In genomic region chr5:39274388-39275085, GRCh38 we compare ENCODE assay signal across 1 cellular context.
TF ChIP-seq lines count a peak whose summit lies in the region.

No MANE protein-coding gene starts in this region.

TF ChIP-seq in GM12878, 131 proteins besides CTCF, POLR2A, EP300 and RAD21:
- TF ChIP-seq CUX1 (IDR thresholded peaks at IDR 0.05; ENCODE audit: insufficient replicate concordance, low read depth, low read length) (no peak), ETV6 (conservative IDR thresholded peaks at IDR 0.05 in 1 of 2, IDR thresholded peaks at IDR 0.05 in 1 of 2; ENCODE audit: borderline replicate concordance in 1 of 2, low read depth in 1 of 2) (peak in 1 of 2 experiments; percentile 38; a peak in 1 of 4 replicates), SIX5 (IDR thresholded peaks at IDR 0.05; ENCODE audit: low read depth, low read length, severe bottlenecking) (no peak), MXI1 (IDR thresholded peaks at IDR 0.05; ENCODE audit: low read depth, low read length) (peak; percentile 73; the same call in 1 of the 2 replicates), POLR2AphosphoS2 (IDR thresholded peaks at IDR 0.05; ENCODE audit: low read depth, low read length) (no peak), YY1 (IDR thresholded peaks at IDR 0.05; ENCODE audit: low read depth, low read length) (no peak), SREBF1 (IDR thresholded peaks at IDR 0.05; ENCODE audit: low read length) (no peak), IKZF1 (conservative IDR thresholded peaks at IDR 0.05) (peak; percentile 34; the same call in 1 of the 2 replicates), SMAD1 (IDR thresholded peaks at IDR 0.05; ENCODE audit: low read depth, partially characterized antibody) (no peak), HDGF (IDR thresholded peaks at IDR 0.05) (no peak), GABPA (IDR thresholded peaks at IDR 0.05; ENCODE audit: low read depth) (peak; percentile 35; the same call in 1 of the 2 replicates), TCF12 (IDR thresholded peaks at IDR 0.05; ENCODE audit: low read depth, low read length) (no peak), CBX3 (IDR thresholded peaks at IDR 0.05; ENCODE audit: borderline replicate concordance, low read depth) (no peak), RBBP5 (conservative IDR thresholded peaks at IDR 0.05) (0 out of 2 replicates have a peak, but pooled peaks have one; percentile 35), BMI1 (IDR thresholded peaks at IDR 0.05; ENCODE audit: borderline replicate concordance) (no peak), SPI1 (IDR thresholded peaks at IDR 0.05; ENCODE audit: borderline replicate concordance, insufficient read depth, low read depth, low read length) (peak; percentile 86), IKZF2 (IDR thresholded peaks at IDR 0.05) (peak; percentile 44 to 56), SRF (IDR thresholded peaks at IDR 0.05; ENCODE audit: low read depth in 2 of 2, low read length in 2 of 2) (no peak), KAT2A (conservative IDR thresholded peaks at IDR 0.05; ENCODE audit: control insufficient read depth, low read depth, low read length) (no peak), EGR1 (IDR thresholded peaks at IDR 0.05; ENCODE audit: borderline replicate concordance in 1 of 2, low read depth in 2 of 2, low read length in 2 of 2) (no peak), NRF1 (conservative IDR thresholded peaks at IDR 0.05; ENCODE audit: low read depth, low read length) (no peak), TARDBP (IDR thresholded peaks at IDR 0.05; ENCODE audit: borderline replicate concordance) (no peak), USF2 (IDR thresholded peaks at IDR 0.05; ENCODE audit: borderline replicate concordance, low read depth, low read length) (no peak), ZNF24 (IDR thresholded peaks at IDR 0.05) (no peak), RAD51 (IDR thresholded peaks at IDR 0.05) (no peak), ZSCAN29 (IDR thresholded peaks at IDR 0.05) (no peak), RUNX3 (IDR thresholded peaks at IDR 0.05; ENCODE audit: low read length) (no peak), SMAD5 (IDR thresholded peaks at IDR 0.05; ENCODE audit: low read depth) (no peak), CHD2 (IDR thresholded peaks at IDR 0.05; ENCODE audit: borderline replicate concordance, low read depth, low read length) (no peak), NFIC (IDR thresholded peaks at IDR 0.05; ENCODE audit: low read depth, low read length) (0 out of 2 replicates have a peak, but pooled peaks have one; percentile 20), CEBPZ (IDR thresholded peaks at IDR 0.05; ENCODE audit: low read depth, low read length) (no peak), SMC3 (IDR thresholded peaks at IDR 0.05; ENCODE audit: borderline replicate concordance, low read length) (no peak), FOXM1 (IDR thresholded peaks at IDR 0.05; ENCODE audit: low read depth, low read length) (no peak), NFYA (IDR thresholded peaks at IDR 0.05; ENCODE audit: borderline replicate concordance, low read depth, low read length) (no peak), KLF5 (IDR thresholded peaks at IDR 0.05; ENCODE audit: partially characterized antibody) (no peak), ASH2L (IDR thresholded peaks at IDR 0.05; ENCODE audit: borderline replicate concordance, low read depth) (no peak; the same call in 1 of the 2 replicates), ZNF207 (IDR thresholded peaks at IDR 0.05; ENCODE audit: borderline replicate concordance) (no peak)
- TF ChIP-seq, protein P1, sequence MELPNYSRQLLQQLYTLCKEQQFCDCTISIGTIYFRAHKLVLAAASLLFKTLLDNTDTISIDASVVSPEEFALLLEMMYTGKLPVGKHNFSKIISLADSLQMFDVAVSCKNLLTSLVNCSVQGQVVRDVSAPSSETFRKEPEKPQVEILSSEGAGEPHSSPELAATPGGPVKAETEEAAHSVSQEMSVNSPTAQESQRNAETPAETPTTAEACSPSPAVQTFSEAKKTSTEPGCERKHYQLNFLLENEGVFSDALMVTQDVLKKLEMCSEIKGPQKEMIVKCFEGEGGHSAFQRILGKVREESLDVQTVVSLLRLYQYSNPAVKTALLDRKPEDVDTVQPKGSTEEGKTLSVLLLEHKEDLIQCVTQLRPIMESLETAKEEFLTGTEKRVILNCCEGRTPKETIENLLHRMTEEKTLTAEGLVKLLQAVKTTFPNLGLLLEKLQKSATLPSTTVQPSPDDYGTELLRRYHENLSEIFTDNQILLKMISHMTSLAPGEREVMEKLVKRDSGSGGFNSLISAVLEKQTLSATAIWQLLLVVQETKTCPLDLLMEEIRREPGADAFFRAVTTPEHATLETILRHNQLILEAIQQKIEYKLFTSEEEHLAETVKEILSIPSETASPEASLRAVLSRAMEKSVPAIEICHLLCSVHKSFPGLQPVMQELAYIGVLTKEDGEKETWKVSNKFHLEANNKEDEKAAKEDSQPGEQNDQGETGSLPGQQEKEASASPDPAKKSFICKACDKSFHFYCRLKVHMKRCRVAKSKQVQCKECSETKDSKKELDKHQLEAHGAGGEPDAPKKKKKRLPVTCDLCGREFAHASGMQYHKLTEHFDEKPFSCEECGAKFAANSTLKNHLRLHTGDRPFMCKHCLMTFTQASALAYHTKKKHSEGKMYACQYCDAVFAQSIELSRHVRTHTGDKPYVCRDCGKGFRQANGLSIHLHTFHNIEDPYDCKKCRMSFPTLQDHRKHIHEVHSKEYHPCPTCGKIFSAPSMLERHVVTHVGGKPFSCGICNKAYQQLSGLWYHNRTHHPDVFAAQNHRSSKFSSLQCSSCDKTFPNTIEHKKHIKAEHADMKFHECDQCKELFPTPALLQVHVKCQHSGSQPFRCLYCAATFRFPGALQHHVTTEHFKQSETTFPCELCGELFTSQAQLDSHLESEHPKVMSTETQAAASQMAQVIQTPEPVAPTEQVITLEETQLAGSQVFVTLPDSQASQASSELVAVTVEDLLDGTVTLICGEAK (IDR thresholded peaks at IDR 0.05; ENCODE audit: borderline replicate concordance): no peak
- TF ChIP-seq, protein P2, sequence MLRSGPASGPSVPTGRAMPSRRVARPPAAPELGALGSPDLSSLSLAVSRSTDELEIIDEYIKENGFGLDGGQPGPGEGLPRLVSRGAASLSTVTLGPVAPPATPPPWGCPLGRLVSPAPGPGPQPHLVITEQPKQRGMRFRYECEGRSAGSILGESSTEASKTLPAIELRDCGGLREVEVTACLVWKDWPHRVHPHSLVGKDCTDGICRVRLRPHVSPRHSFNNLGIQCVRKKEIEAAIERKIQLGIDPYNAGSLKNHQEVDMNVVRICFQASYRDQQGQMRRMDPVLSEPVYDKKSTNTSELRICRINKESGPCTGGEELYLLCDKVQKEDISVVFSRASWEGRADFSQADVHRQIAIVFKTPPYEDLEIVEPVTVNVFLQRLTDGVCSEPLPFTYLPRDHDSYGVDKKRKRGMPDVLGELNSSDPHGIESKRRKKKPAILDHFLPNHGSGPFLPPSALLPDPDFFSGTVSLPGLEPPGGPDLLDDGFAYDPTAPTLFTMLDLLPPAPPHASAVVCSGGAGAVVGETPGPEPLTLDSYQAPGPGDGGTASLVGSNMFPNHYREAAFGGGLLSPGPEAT (IDR thresholded peaks at IDR 0.05; ENCODE audit: low read depth): 0 out of 2 replicates have a peak, but pooled peaks have one; percentile 16
- TF ChIP-seq, protein P3, sequence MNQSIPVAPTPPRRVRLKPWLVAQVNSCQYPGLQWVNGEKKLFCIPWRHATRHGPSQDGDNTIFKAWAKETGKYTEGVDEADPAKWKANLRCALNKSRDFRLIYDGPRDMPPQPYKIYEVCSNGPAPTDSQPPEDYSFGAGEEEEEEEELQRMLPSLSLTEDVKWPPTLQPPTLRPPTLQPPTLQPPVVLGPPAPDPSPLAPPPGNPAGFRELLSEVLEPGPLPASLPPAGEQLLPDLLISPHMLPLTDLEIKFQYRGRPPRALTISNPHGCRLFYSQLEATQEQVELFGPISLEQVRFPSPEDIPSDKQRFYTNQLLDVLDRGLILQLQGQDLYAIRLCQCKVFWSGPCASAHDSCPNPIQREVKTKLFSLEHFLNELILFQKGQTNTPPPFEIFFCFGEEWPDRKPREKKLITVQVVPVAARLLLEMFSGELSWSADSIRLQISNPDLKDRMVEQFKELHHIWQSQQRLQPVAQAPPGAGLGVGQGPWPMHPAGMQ (IDR thresholded peaks at IDR 0.05; ENCODE audit: borderline replicate concordance): no peak
